In the genomic region with DNA sequence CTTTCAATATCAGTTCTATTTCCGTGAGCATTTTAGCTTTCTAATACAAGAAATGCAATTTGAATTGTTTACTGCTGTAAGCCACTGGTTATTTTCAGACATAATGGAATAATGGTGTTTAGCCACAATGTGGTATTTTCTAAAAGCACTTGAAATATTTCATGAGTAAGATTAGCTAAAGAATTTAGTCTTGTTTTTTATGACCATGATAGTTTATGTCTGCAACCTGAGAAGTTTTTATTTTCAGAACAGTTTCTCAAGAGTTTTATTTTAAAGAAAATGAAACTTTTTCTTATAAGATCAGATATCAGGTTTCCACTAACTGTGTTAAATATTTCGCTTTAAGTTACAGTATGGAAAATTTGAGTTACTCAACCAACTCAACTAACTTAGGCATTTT, we compare ENCODE assay signal across 1 cellular context.
TF ChIP-seq lines count a peak whose summit lies in the region.

No MANE protein-coding gene starts in this region.

TF ChIP-seq in HepG2, 621 proteins besides CTCF, POLR2A, EP300 and RAD21 (continued from another document):
- TF ChIP-seq, protein P1, sequence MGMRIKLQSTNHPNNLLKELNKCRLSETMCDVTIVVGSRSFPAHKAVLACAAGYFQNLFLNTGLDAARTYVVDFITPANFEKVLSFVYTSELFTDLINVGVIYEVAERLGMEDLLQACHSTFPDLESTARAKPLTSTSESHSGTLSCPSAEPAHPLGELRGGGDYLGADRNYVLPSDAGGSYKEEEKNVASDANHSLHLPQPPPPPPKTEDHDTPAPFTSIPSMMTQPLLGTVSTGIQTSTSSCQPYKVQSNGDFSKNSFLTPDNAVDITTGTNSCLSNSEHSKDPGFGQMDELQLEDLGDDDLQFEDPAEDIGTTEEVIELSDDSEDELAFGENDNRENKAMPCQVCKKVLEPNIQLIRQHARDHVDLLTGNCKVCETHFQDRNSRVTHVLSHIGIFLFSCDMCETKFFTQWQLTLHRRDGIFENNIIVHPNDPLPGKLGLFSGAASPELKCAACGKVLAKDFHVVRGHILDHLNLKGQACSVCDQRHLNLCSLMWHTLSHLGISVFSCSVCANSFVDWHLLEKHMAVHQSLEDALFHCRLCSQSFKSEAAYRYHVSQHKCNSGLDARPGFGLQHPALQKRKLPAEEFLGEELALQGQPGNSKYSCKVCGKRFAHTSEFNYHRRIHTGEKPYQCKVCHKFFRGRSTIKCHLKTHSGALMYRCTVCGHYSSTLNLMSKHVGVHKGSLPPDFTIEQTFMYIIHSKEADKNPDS (CRISPR knock-in tag; IDR thresholded peaks at IDR 0.05) = no peak
